Comparison of ENCODE assay signal across 8 cellular contexts in genomic region chr7:32893722-32894121, GRCh38. TPM values are rescaled to one million over a fixed set of nuclear protein-coding genes. Genes with fewer than 3 reads are reported as not detected.
DNase-seq lines count a peak whose midpoint lies in the region; ATAC-seq lines count a peak whose summit lies in the region.

No MANE protein-coding gene starts in this region.

- H3K27me3 Mint-ChIP-seq in activated T-cell treated with anti-CD3 and anti-CD28 coated beads, Interleukin-2, amount 50 U/mL, for 4 hours (ENCODE audit: low read depth): no peaks in the 10 kb centered on the region
- no peaks in the 10 kb centered on the region for H3K27me3 Mint-ChIP-seq in activated CD4-positive, alpha-beta memory T cell treated with anti-CD3 and anti-CD28 coated beads for 36 hours
- H3K27me3 Mint-ChIP-seq in stimulated activated memory B cell treated with anti-CD40 and anti-IgM and Interleukin-4, amounts not matched to agents 10 μg/mL and 1 μg/mL and 100 μg/mL, for 72 hours: no peaks in the 10 kb centered on the region

- POLR2A ChIA-PET in activated CD4-positive, alpha-beta memory T cell treated with anti-CD3 and anti-CD28 coated beads for 36 hours (lab: Charles Lee): interaction anchor here (6.8 kb wide), 1 partner anchor 12 kb away, joined by 98 read pairs; no protein-coding TSS in a partner anchor

- no peak overlapping the region for H3K27ac ChIP-seq in iPS-20b (ENCODE audit: low read length)

- no peaks in the 10 kb centered on the region for H3K36me3 ChIP-seq in iPS-20b (ENCODE audit: insufficient read depth, low read depth, low read length)

- H3K9me3 Mint-ChIP-seq in activated T-cell treated with anti-CD3 and anti-CD28 coated beads, Interleukin-2, amount 50 U/mL, for 4 hours: no peaks in the 10 kb centered on the region
- no peaks in the 10 kb centered on the region for H3K9me3 Mint-ChIP-seq in activated CD4-positive, alpha-beta memory T cell treated with anti-CD3 and anti-CD28 coated beads for 36 hours
- H3K9me3 Mint-ChIP-seq in stimulated activated memory B cell treated with anti-CD40 and anti-IgM and Interleukin-4, amounts not matched to agents 10 μg/mL and 1 μg/mL and 100 μg/mL, for 72 hours: no peaks in the 10 kb centered on the region

- ATAC-seq in activated T-cell treated with anti-CD3 and anti-CD28 coated beads, Interleukin-2, amount 50 U/mL, for 4 hours: no peak
- ATAC-seq in stimulated activated memory B cell treated with anti-CD40 and anti-IgM and Interleukin-4, amounts not matched to agents 10 μg/mL and 1 μg/mL and 100 μg/mL, for 72 hours: no peak
- no peak for ATAC-seq in GM18502 (IDR thresholded peaks at IDR 0.05; ENCODE audit: poor library complexity, unreplicated experiment)

- peak overlapping the region; percentile 100 for H3K27ac Mint-ChIP-seq in activated CD4-positive, alpha-beta memory T cell treated with anti-CD3 and anti-CD28 coated beads for 36 hours
- H3K27ac Mint-ChIP-seq in stimulated activated memory B cell treated with anti-CD40 and anti-IgM and Interleukin-4, amounts not matched to agents 10 μg/mL and 1 μg/mL and 100 μg/mL, for 72 hours: peak overlapping the region; percentile 95

- peaks cover 16% of the 10 kb centered on the region; the same call in 1 of the 2 replicates for H3K4me1 ChIP-seq in iPS-20b (ENCODE audit: insufficient read depth, low read length)

- H3K36me3 Mint-ChIP-seq in activated T-cell treated with anti-CD3 and anti-CD28 coated beads, Interleukin-2, amount 50 U/mL, for 4 hours (ENCODE audit: insufficient read depth): no peaks in the 10 kb centered on the region
- H3K36me3 Mint-ChIP-seq in activated CD4-positive, alpha-beta memory T cell treated with anti-CD3 and anti-CD28 coated beads for 36 hours: peaks cover 12% of the 10 kb centered on the region
- no peaks in the 10 kb centered on the region for H3K36me3 Mint-ChIP-seq in stimulated activated memory B cell treated with anti-CD40 and anti-IgM and Interleukin-4, amounts not matched to agents 10 μg/mL and 1 μg/mL and 100 μg/mL, for 72 hours

- H3K9me3 ChIP-seq in iPS-20b (ENCODE audit: insufficient read depth, low read depth, low read length): no peaks in the 10 kb centered on the region

- DNase-seq in activated T-cell treated with anti-CD3 and anti-CD28 coated beads, Interleukin-2, amount 50 U/mL, for 4 hours: no peak
- DNase-seq in activated T-cell treated with anti-CD3 and anti-CD28 coated beads, Interleukin-2, amount 50 U/mL, for 1 hour: no peak
- no peak for DNase-seq in activated CD4-positive, alpha-beta memory T cell treated with anti-CD3 and anti-CD28 coated beads for 36 hours
- no peak for DNase-seq in NCI-H2107 (lab: John Stamatoyannopoulos, UW)
- no peak for DNase-seq in stimulated activated CD4-positive, alpha-beta T cell treated with anti-CD3 and anti-CD28 coated beads, Interleukin-4, amount 100 ng/mL, for 4 hours

- CTCF ChIA-PET in activated CD4-positive, alpha-beta memory T cell treated with anti-CD3 and anti-CD28 coated beads for 36 hours (lab: Charles Lee): interaction anchor here (0.8 to 3.2 kb wide), 6 partner anchors 10 to 215 kb away, joined by 3 to 20 read pairs (median 6); partner anchors contain the start of gene RP9

- peak overlapping the region; percentile 99; the same call in 1 of the 2 replicates for H3K9ac ChIP-seq in iPS-20b (ENCODE audit: low read depth, low read length)

- intact Hi-C loops in activated CD4-positive, alpha-beta memory T cell treated with anti-CD3 and anti-CD28 coated beads for 36 hours (cut with micrococcal nuclease): loop anchor here (2.0 kb wide), 4 partner anchors 23 to 399 kb away; partner anchors contain the start of gene AVL9

- H3K4me3 Mint-ChIP-seq in activated T-cell treated with anti-CD3 and anti-CD28 coated beads, Interleukin-2, amount 50 U/mL, for 4 hours: peak overlapping the region; percentile 93
- peak overlapping the region; percentile 91 for H3K4me3 Mint-ChIP-seq in activated CD4-positive, alpha-beta memory T cell treated with anti-CD3 and anti-CD28 coated beads for 36 hours
- no peak overlapping the region for H3K4me3 Mint-ChIP-seq in stimulated activated memory B cell treated with anti-CD40 and anti-IgM and Interleukin-4, amounts not matched to agents 10 μg/mL and 1 μg/mL and 100 μg/mL, for 72 hours

- peaks cover 30% of the 10 kb centered on the region for H3K4me1 Mint-ChIP-seq in activated T-cell treated with anti-CD3 and anti-CD28 coated beads, Interleukin-2, amount 50 U/mL, for 4 hours (ENCODE audit: low read depth)
- H3K4me1 Mint-ChIP-seq in activated CD4-positive, alpha-beta memory T cell treated with anti-CD3 and anti-CD28 coated beads for 36 hours (ENCODE audit: low read depth): peaks cover 35% of the 10 kb centered on the region
- H3K4me1 Mint-ChIP-seq in stimulated activated memory B cell treated with anti-CD40 and anti-IgM and Interleukin-4, amounts not matched to agents 10 μg/mL and 1 μg/mL and 100 μg/mL, for 72 hours: peaks cover 32% of the 10 kb centered on the region

- peaks cover 5% of the 10 kb centered on the region for H3K27me3 ChIP-seq in iPS-20b (ENCODE audit: insufficient read depth, low read length)

- H3K4me3 ChIP-seq in iPS-20b (ENCODE audit: low read length): no peak overlapping the region

RNA-seq across cellular contexts. Expression of gene KBTBD2, which starts 2.2 kb away (rescaled TPM):
- total RNA-seq in activated T-cell treated with anti-CD3 and anti-CD28 coated beads, Interleukin-2, amount 50 U/mL, for 4 hours: 10 to 100 TPM; 16.4 to 18.9 (median 17.6) TPM
- 10 to 100 TPM; 25.0 to 27.6 TPM for total RNA-seq in activated CD4-positive, alpha-beta memory T cell treated with anti-CD3 and anti-CD28 coated beads for 36 hours
